ENCODE assay signal across 1 cellular context in the genomic region with DNA sequence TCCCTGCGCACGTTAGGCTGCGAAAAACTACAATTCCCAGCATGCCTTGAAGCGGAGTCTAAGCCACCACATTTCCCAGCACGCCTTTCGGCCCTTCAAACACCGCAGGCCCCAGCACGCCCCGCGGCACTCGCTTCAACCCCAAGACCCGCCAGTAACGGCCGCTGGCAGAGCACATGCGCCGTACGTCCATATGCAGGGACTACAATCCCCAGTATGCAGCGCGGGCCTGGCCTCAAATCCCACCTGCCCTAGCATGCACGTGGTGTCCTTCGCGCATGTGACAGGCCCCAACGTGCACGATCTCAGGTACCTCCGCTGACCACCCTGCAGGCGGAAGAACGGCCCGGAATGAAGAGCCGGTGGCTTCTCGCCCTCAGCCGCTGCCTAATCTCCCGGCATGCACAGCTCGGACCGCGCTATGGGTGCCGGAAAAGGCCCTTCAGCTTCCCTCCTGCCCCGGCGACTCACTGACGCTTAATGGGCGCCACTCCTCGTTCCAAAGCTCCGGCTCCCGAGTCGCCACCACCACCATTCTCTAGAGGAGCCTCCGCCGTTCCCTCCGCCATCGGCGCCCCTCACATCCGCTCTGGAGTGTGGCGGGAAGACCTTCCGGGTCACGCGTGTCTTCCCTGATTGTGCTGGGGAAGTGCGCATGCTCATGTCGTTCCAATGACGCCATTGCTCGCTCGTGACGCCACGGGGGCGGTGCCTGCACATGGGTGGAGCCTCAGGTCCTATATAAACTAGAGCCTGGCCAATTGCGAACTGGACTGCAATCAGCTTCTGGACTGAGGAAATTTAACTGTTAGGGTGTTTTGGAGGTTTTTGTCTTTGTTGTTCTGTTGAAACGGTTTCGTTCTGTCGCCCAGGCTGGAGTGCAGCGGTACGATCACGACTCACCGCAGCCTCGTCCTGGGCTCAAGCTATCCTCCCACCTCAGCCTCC.
TF ChIP-seq lines count a peak whose summit lies in the region.

A gene with protein sequence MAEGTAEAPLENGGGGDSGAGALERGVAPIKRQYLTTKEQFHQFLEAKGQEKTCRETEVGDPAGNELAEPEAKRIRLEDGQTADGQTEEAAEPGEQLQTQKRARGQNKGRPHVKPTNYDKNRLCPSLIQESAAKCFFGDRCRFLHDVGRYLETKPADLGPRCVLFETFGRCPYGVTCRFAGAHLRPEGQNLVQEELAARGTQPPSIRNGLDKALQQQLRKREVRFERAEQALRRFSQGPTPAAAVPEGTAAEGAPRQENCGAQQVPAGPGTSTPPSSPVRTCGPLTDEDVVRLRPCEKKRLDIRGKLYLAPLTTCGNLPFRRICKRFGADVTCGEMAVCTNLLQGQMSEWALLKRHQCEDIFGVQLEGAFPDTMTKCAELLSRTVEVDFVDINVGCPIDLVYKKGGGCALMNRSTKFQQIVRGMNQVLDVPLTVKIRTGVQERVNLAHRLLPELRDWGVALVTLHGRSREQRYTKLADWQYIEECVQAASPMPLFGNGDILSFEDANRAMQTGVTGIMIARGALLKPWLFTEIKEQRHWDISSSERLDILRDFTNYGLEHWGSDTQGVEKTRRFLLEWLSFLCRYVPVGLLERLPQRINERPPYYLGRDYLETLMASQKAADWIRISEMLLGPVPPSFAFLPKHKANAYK (minus strand): TSS at position 591 of the 948 bp plus-strand sequence. CDS start 22 bp downstream, at position 569.

TF ChIP-seq in HepG2, 621 proteins besides CTCF, POLR2A, EP300 and RAD21 (continued from another document and continues in another):
- TF ChIP-seq, protein P1, sequence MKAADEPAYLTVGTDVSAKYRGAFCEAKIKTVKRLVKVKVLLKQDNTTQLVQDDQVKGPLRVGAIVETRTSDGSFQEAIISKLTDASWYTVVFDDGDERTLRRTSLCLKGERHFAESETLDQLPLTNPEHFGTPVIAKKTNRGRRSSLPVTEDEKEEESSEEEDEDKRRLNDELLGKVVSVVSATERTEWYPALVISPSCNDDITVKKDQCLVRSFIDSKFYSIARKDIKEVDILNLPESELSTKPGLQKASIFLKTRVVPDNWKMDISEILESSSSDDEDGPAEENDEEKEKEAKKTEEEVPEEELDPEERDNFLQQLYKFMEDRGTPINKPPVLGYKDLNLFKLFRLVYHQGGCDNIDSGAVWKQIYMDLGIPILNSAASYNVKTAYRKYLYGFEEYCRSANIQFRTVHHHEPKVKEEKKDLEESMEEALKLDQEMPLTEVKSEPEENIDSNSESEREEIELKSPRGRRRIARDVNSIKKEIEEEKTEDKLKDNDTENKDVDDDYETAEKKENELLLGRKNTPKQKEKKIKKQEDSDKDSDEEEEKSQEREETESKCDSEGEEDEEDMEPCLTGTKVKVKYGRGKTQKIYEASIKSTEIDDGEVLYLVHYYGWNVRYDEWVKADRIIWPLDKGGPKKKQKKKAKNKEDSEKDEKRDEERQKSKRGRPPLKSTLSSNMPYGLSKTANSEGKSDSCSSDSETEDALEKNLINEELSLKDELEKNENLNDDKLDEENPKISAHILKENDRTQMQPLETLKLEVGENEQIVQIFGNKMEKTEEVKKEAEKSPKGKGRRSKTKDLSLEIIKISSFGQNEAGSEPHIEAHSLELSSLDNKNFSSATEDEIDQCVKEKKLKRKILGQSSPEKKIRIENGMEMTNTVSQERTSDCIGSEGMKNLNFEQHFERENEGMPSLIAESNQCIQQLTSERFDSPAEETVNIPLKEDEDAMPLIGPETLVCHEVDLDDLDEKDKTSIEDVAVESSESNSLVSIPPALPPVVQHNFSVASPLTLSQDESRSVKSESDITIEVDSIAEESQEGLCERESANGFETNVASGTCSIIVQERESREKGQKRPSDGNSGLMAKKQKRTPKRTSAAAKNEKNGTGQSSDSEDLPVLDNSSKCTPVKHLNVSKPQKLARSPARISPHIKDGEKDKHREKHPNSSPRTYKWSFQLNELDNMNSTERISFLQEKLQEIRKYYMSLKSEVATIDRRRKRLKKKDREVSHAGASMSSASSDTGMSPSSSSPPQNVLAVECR (CRISPR knock-in tag; IDR thresholded peaks at IDR 0.05; ENCODE audit: borderline replicate concordance) = peak; percentile 99
- TF ChIP-seq ZNF329 (CRISPR knock-in tag; IDR thresholded peaks at IDR 0.05; ENCODE audit: low read depth) = no peak
- TF ChIP-seq NFIB (CRISPR knock-in tag; IDR thresholded peaks at IDR 0.05; ENCODE audit: borderline replicate concordance) = no peak
- TF ChIP-seq MAFG (CRISPR knock-in tag; IDR thresholded peaks at IDR 0.05) = no peak
- no peak for TF ChIP-seq ZNF773 (CRISPR knock-in tag; IDR thresholded peaks at IDR 0.05; ENCODE audit: borderline replicate concordance)
- TF ChIP-seq HNRNPK (IDR thresholded peaks at IDR 0.05; ENCODE audit: low read depth, low read length, poor library complexity, severe bottlenecking) = no peak
- TF ChIP-seq, protein P2, sequence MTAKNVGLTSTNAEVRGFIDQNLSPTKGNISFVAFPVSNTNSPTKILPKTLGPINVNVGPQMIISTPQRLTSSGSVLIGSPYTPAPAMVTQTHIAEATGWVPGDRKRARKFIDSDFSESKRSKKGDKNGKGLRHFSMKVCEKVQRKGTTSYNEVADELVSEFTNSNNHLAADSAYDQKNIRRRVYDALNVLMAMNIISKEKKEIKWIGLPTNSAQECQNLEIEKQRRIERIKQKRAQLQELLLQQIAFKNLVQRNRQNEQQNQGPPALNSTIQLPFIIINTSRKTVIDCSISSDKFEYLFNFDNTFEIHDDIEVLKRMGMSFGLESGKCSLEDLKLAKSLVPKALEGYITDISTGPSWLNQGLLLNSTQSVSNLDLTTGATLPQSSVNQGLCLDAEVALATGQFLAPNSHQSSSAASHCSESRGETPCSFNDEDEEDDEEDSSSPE (CRISPR knock-in tag; IDR thresholded peaks at IDR 0.05) = peak; percentile 91; the same call in 1 of the 2 replicates
- TF ChIP-seq ETV5 (CRISPR knock-in tag; IDR thresholded peaks at IDR 0.05; ENCODE audit: borderline replicate concordance) = peak; percentile 58; the same call in 1 of the 2 replicates
- TF ChIP-seq, protein P3, sequence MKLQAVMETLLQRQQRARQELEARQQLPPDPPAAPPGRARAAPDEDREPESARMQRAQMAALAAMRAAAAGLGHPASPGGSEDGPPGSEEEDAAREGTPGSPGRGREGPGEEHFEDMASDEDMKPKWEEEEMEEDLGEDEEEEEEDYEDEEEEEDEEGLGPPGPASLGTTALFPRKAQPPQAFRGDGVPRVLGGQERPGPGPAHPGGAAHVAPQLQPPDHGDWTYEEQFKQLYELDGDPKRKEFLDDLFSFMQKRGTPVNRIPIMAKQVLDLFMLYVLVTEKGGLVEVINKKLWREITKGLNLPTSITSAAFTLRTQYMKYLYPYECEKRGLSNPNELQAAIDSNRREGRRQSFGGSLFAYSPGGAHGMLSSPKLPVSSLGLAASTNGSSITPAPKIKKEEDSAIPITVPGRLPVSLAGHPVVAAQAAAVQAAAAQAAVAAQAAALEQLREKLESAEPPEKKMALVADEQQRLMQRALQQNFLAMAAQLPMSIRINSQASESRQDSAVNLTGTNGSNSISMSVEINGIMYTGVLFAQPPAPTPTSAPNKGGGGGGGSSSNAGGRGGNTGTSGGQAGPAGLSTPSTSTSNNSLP (IDR thresholded peaks at IDR 0.05; ENCODE audit: low read depth, low read length) = no peak
- TF ChIP-seq, protein P4, sequence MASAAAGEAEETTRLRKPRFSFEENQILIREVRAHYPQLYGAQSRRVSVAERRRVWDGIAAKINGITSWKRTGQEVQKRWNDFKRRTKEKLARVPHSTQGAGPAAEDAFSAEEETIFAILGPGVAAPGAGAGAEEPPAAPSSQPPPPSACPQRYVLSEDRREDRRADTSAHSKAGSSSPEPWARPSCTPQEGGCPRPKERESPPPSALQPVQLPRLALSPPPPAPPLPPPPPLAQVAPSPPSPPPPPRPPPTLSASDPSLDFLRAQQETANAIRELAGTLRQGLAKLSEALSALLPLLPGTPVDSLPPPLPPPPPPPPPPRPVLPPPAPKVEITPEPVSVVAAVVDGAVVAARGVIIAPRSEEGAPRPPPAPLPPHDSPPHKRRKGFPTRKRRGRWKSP (CRISPR knock-in tag; IDR thresholded peaks at IDR 0.05) = 0 out of 2 replicates have a peak, but pooled peaks have one; percentile 56
- 0 out of 2 replicates have a peak, but pooled peaks have one; percentile 51 for TF ChIP-seq MTF2 (CRISPR knock-in tag; IDR thresholded peaks at IDR 0.05; ENCODE audit: borderline replicate concordance)
- TF ChIP-seq, protein P5, sequence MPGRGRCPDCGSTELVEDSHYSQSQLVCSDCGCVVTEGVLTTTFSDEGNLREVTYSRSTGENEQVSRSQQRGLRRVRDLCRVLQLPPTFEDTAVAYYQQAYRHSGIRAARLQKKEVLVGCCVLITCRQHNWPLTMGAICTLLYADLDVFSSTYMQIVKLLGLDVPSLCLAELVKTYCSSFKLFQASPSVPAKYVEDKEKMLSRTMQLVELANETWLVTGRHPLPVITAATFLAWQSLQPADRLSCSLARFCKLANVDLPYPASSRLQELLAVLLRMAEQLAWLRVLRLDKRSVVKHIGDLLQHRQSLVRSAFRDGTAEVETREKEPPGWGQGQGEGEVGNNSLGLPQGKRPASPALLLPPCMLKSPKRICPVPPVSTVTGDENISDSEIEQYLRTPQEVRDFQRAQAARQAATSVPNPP (CRISPR knock-in tag; IDR thresholded peaks at IDR 0.05) = peak; percentile 75; the same call in 1 of the 2 replicates
- no peak for TF ChIP-seq NCOA5 (CRISPR knock-in tag; IDR thresholded peaks at IDR 0.05)
- peak; percentile 91 for TF ChIP-seq ZNF225 (CRISPR knock-in tag; IDR thresholded peaks at IDR 0.05)
- TF ChIP-seq, protein P6, sequence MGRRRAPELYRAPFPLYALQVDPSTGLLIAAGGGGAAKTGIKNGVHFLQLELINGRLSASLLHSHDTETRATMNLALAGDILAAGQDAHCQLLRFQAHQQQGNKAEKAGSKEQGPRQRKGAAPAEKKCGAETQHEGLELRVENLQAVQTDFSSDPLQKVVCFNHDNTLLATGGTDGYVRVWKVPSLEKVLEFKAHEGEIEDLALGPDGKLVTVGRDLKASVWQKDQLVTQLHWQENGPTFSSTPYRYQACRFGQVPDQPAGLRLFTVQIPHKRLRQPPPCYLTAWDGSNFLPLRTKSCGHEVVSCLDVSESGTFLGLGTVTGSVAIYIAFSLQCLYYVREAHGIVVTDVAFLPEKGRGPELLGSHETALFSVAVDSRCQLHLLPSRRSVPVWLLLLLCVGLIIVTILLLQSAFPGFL (CRISPR knock-in tag; IDR thresholded peaks at IDR 0.05) = no peak
- TF ChIP-seq, protein P7, sequence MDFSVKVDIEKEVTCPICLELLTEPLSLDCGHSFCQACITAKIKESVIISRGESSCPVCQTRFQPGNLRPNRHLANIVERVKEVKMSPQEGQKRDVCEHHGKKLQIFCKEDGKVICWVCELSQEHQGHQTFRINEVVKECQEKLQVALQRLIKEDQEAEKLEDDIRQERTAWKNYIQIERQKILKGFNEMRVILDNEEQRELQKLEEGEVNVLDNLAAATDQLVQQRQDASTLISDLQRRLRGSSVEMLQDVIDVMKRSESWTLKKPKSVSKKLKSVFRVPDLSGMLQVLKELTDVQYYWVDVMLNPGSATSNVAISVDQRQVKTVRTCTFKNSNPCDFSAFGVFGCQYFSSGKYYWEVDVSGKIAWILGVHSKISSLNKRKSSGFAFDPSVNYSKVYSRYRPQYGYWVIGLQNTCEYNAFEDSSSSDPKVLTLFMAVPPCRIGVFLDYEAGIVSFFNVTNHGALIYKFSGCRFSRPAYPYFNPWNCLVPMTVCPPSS (IDR thresholded peaks at IDR 0.05) = no peak
- no peak for TF ChIP-seq KLF12 (CRISPR knock-in tag; IDR thresholded peaks at IDR 0.05; ENCODE audit: borderline replicate concordance)
- TF ChIP-seq, protein P8, sequence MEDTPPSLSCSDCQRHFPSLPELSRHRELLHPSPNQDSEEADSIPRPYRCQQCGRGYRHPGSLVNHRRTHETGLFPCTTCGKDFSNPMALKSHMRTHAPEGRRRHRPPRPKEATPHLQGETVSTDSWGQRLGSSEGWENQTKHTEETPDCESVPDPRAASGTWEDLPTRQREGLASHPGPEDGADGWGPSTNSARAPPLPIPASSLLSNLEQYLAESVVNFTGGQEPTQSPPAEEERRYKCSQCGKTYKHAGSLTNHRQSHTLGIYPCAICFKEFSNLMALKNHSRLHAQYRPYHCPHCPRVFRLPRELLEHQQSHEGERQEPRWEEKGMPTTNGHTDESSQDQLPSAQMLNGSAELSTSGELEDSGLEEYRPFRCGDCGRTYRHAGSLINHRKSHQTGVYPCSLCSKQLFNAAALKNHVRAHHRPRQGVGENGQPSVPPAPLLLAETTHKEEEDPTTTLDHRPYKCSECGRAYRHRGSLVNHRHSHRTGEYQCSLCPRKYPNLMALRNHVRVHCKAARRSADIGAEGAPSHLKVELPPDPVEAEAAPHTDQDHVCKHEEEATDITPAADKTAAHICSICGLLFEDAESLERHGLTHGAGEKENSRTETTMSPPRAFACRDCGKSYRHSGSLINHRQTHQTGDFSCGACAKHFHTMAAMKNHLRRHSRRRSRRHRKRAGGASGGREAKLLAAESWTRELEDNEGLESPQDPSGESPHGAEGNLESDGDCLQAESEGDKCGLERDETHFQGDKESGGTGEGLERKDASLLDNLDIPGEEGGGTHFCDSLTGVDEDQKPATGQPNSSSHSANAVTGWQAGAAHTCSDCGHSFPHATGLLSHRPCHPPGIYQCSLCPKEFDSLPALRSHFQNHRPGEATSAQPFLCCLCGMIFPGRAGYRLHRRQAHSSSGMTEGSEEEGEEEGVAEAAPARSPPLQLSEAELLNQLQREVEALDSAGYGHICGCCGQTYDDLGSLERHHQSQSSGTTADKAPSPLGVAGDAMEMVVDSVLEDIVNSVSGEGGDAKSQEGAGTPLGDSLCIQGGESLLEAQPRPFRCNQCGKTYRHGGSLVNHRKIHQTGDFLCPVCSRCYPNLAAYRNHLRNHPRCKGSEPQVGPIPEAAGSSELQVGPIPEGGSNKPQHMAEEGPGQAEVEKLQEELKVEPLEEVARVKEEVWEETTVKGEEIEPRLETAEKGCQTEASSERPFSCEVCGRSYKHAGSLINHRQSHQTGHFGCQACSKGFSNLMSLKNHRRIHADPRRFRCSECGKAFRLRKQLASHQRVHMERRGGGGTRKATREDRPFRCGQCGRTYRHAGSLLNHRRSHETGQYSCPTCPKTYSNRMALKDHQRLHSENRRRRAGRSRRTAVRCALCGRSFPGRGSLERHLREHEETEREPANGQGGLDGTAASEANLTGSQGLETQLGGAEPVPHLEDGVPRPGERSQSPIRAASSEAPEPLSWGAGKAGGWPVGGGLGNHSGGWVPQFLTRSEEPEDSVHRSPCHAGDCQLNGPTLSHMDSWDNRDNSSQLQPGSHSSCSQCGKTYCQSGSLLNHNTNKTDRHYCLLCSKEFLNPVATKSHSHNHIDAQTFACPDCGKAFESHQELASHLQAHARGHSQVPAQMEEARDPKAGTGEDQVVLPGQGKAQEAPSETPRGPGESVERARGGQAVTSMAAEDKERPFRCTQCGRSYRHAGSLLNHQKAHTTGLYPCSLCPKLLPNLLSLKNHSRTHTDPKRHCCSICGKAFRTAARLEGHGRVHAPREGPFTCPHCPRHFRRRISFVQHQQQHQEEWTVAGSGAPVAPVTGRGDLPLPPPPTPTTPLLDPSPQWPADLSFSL (CRISPR knock-in tag; IDR thresholded peaks at IDR 0.05) = no peak
- no peak for TF ChIP-seq CHD2 (IDR thresholded peaks at IDR 0.05; ENCODE audit: low read depth, low read length)
- TF ChIP-seq, protein P9, sequence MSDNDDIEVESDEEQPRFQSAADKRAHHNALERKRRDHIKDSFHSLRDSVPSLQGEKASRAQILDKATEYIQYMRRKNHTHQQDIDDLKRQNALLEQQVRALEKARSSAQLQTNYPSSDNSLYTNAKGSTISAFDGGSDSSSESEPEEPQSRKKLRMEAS (IDR thresholded peaks at IDR 0.05) = peak; percentile 100
- TF ChIP-seq ZNF10 (CRISPR knock-in tag; IDR thresholded peaks at IDR 0.05; ENCODE audit: borderline replicate concordance, low read depth) = no peak
- TF ChIP-seq CHD4 (IDR thresholded peaks at IDR 0.05; ENCODE audit: borderline replicate concordance, low read length) = peak; percentile 33; the same call in 1 of the 2 replicates
- peak; percentile 87 for TF ChIP-seq ZMYM4 (CRISPR knock-in tag; IDR thresholded peaks at IDR 0.05)
- TF ChIP-seq STAT5B (CRISPR knock-in tag; IDR thresholded peaks at IDR 0.05) = peak; percentile 20; the same call in 1 of the 2 replicates
- TF ChIP-seq ZNF441 (CRISPR knock-in tag; IDR thresholded peaks at IDR 0.05; ENCODE audit: borderline replicate concordance) = peak; percentile 68; the same call in 1 of the 2 replicates
- TF ChIP-seq ZNF615 (CRISPR knock-in tag; IDR thresholded peaks at IDR 0.05; ENCODE audit: borderline replicate concordance) = peak; percentile 84; the same call in 1 of the 2 replicates
- TF ChIP-seq SIN3B (IDR thresholded peaks at IDR 0.05; ENCODE audit: low read length) = no peak
